ENCODE assay signal across 3 cellular contexts in genomic region chr15:55999635-56000034, GRCh38.
TF ChIP-seq lines count a peak whose summit lies in the region.

No MANE protein-coding gene starts in this region.

TF ChIP-seq in IMR-90, 13 proteins besides CTCF, POLR2A, EP300 and RAD21:
- TF ChIP-seq CEBPB (IDR thresholded peaks at IDR 0.05; ENCODE audit: low read depth, low read length) (no peak), BHLHE40 (IDR thresholded peaks at IDR 0.05; ENCODE audit: low read depth, low read length) (no peak)

TF ChIP-seq in K562, 482 proteins besides CTCF, POLR2A, EP300 and RAD21:
- TF ChIP-seq, protein P1, sequence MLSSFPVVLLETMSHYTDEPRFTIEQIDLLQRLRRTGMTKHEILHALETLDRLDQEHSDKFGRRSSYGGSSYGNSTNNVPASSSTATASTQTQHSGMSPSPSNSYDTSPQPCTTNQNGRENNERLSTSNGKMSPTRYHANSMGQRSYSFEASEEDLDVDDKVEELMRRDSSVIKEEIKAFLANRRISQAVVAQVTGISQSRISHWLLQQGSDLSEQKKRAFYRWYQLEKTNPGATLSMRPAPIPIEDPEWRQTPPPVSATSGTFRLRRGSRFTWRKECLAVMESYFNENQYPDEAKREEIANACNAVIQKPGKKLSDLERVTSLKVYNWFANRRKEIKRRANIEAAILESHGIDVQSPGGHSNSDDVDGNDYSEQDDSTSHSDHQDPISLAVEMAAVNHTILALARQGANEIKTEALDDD (IDR thresholded peaks at IDR 0.05): peak; percentile 45; the same call in 1 of the 2 replicates
- no peak for TF ChIP-seq RBM39 (optimal IDR thresholded peaks at IDR 0.05; ENCODE audit: low read depth, low read length)
TF ChIP-seq in K562: peak in this region for 1.

TF ChIP-seq in GM23338, 12 proteins besides CTCF, POLR2A, EP300 and RAD21:
- TF ChIP-seq STAT1 (IDR thresholded peaks at IDR 0.05; ENCODE audit: unreplicated experiment) (no peak), EZH2 (IDR thresholded peaks at IDR 0.05; ENCODE audit: low read depth, unreplicated experiment) (no peak), CREB1 (CRISPR knock-in tag; IDR thresholded peaks at IDR 0.05; ENCODE audit: low read depth) (no peak), POLR2AphosphoS5 (IDR thresholded peaks at IDR 0.05; ENCODE audit: low read depth) (no peak), NANOG (IDR thresholded peaks at IDR 0.05; ENCODE audit: borderline replicate concordance) (no peak), REST (IDR thresholded peaks at IDR 0.05; ENCODE audit: unreplicated experiment) (no peak), EZH2phosphoT487 (IDR thresholded peaks at IDR 0.05; ENCODE audit: unreplicated experiment) (no peak), JUNB (IDR thresholded peaks at IDR 0.05; ENCODE audit: unreplicated experiment) (no peak), ETS1 (IDR thresholded peaks at IDR 0.05) (no peak), ZNF114 (CRISPR knock-in tag; IDR thresholded peaks at IDR 0.05) (no peak), ZNF331 (CRISPR knock-in tag; IDR thresholded peaks at IDR 0.05; ENCODE audit: low read depth) (no peak)
- TF ChIP-seq, protein P2, sequence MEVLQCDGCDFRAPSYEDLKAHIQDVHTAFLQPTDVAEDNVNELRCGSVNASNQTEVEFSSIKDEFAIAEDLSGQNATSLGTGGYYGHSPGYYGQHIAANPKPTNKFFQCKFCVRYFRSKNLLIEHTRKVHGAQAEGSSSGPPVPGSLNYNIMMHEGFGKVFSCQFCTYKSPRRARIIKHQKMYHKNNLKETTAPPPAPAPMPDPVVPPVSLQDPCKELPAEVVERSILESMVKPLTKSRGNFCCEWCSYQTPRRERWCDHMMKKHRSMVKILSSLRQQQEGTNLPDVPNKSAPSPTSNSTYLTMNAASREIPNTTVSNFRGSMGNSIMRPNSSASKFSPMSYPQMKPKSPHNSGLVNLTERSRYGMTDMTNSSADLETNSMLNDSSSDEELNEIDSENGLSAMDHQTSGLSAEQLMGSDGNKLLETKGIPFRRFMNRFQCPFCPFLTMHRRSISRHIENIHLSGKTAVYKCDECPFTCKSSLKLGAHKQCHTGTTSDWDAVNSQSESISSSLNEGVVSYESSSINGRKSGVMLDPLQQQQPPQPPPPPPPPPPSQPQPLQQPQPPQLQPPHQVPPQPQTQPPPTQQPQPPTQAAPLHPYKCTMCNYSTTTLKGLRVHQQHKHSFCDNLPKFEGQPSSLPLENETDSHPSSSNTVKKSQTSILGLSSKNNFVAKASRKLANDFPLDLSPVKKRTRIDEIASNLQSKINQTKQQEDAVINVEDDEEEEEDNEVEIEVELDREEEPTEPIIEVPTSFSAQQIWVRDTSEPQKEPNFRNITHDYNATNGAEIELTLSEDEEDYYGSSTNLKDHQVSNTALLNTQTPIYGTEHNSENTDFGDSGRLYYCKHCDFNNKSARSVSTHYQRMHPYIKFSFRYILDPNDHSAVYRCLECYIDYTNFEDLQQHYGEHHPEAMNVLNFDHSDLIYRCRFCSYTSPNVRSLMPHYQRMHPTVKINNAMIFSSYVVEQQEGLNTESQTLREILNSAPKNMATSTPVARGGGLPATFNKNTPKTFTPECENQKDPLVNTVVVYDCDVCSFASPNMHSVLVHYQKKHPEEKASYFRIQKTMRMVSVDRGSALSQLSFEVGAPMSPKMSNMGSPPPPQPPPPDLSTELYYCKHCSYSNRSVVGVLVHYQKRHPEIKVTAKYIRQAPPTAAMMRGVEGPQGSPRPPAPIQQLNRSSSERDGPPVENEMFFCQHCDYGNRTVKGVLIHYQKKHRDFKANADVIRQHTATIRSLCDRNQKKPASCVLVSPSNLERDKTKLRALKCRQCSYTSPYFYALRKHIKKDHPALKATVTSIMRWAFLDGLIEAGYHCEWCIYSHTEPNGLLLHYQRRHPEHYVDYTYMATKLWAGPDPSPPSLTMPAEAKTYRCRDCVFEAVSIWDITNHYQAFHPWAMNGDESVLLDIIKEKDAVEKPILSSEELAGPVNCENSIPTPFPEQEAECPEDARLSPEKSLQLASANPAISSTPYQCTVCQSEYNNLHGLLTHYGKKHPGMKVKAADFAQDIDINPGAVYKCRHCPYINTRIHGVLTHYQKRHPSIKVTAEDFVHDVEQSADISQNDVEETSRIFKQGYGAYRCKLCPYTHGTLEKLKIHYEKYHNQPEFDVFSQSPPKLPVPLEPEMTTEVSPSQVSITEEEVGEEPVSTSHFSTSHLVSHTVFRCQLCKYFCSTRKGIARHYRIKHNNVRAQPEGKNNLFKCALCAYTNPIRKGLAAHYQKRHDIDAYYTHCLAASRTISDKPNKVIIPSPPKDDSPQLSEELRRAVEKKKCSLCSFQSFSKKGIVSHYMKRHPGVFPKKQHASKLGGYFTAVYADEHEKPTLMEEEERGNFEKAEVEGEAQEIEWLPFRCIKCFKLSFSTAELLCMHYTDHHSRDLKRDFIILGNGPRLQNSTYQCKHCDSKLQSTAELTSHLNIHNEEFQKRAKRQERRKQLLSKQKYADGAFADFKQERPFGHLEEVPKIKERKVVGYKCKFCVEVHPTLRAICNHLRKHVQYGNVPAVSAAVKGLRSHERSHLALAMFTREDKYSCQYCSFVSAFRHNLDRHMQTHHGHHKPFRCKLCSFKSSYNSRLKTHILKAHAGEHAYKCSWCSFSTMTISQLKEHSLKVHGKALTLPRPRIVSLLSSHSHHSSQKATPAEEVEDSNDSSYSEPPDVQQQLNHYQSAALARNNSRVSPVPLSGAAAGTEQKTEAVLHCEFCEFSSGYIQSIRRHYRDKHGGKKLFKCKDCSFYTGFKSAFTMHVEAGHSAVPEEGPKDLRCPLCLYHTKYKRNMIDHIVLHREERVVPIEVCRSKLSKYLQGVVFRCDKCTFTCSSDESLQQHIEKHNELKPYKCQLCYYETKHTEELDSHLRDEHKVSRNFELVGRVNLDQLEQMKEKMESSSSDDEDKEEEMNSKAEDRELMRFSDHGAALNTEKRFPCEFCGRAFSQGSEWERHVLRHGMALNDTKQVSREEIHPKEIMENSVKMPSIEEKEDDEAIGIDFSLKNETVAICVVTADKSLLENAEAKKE (CRISPR knock-in tag; IDR thresholded peaks at IDR 0.05): no peak
